ENCODE assay signal across 1 cellular context in the genomic region with DNA sequence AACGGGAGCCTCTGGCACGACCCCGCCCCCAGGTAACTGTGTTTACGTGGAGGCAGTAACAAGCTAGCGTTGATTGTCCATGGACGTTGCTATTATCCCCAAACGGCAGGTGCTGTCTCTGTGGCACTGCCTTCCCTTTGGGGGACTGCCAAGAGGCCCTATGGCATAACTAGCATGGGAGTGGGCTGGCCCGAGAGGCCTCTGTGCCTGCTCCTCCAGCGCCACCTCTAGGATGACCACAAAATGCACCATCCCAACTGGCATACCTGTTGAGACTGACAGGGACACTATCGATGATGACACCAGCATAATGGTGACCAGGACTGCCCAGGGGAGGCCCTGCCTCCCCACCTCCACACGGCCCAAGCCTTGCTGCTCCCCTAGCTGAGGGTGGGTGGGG.
TF ChIP-seq lines count a peak whose summit lies in the region.

No MANE protein-coding gene starts in this region.

TF ChIP-seq in HepG2, 621 proteins besides CTCF, POLR2A, EP300 and RAD21:
- TF ChIP-seq ZNF766 (CRISPR knock-in tag; IDR thresholded peaks at IDR 0.05; ENCODE audit: borderline replicate concordance): no peak
- peak; percentile 25 for TF ChIP-seq STAG1 (CRISPR knock-in tag; IDR thresholded peaks at IDR 0.05)
TF ChIP-seq in HepG2: peak in this region for 1.
